In genomic region chr12:75489613-75490210, GRCh38 we compare ENCODE assay signal across 8 cellular contexts. TPM values are rescaled to one million over a fixed set of nuclear protein-coding genes. Genes with fewer than 3 reads are reported as not detected.
DNase-seq lines count a peak whose midpoint lies in the region; ATAC-seq and TF ChIP-seq lines count a peak whose summit lies in the region.

No MANE protein-coding gene starts in this region.

- no peaks in the 10 kb centered on the region for H3K9me3 Mint-ChIP-seq in activated CD8-positive, alpha-beta memory T cell treated with anti-CD3 and anti-CD28 coated beads, Interleukin-2, amount 10 ng/mL, durations not matched to agents 7 days and 5 days (ENCODE audit: low read depth)

- CTCF ChIA-PET in activated CD8-positive, alpha-beta memory T cell treated with anti-CD3 and anti-CD28 coated beads, Interleukin-2, amount 10 ng/mL, durations not matched to agents 7 days and 5 days (lab: Charles Lee): interaction anchor here (0.6 to 1.3 kb wide), 3 partner anchors 15 to 289 kb away, joined by 3 to 4 read pairs (median 3); no protein-coding TSS in a partner anchor

- ATAC-seq in activated CD8-positive, alpha-beta memory T cell treated with anti-CD3 and anti-CD28 coated beads, Interleukin-2, amount 10 ng/mL, durations not matched to agents 7 days and 5 days: peak; percentile 47
- ATAC-seq in HG03558 (IDR thresholded peaks at IDR 0.05; ENCODE audit: extremely low read depth, unreplicated experiment) (peak; percentile 67), GM21528 (IDR thresholded peaks at IDR 0.05; ENCODE audit: low FRiP score, unreplicated experiment) (no peak)

- TF ChIP-seq CTCF in BE2C (IDR thresholded peaks at IDR 0.05; ENCODE audit: low read depth, low read length): no peak

- peak overlapping the region; percentile 69 for H3K27ac Mint-ChIP-seq in activated CD8-positive, alpha-beta memory T cell treated with anti-CD3 and anti-CD28 coated beads, Interleukin-2, amount 10 ng/mL, durations not matched to agents 7 days and 5 days

- no peak for DNase-seq in activated CD8-positive, alpha-beta memory T cell treated with anti-CD3 and anti-CD28 coated beads, Interleukin-2, amount 10 ng/mL, durations not matched to agents 7 days and 5 days
- no peak for DNase-seq in activated CD8-positive, alpha-beta memory T cell treated with anti-CD3 and anti-CD28 coated beads for 24 hours
- DNase-seq in amniotic epithelial cell (ENCODE audit: low read depth) (peak; percentile 47), BE2C (no peak), NCI-H69 (lab: John Stamatoyannopoulos, UW) (no peak)
- peak; percentile 53 for DNase-seq in stimulated activated CD4-positive, alpha-beta T cell treated with anti-CD3 and anti-CD28 coated beads, Interleukin-4, amount 100 ng/mL, for 24 hours

- no peak overlapping the region for H3K4me3 ChIP-seq in BE2C (ENCODE audit: low read depth, low read length)

- peaks cover 40% of the 10 kb centered on the region for H3K36me3 Mint-ChIP-seq in activated CD8-positive, alpha-beta memory T cell treated with anti-CD3 and anti-CD28 coated beads, Interleukin-2, amount 10 ng/mL, durations not matched to agents 7 days and 5 days

- H3K4me1 Mint-ChIP-seq in activated CD8-positive, alpha-beta memory T cell treated with anti-CD3 and anti-CD28 coated beads, Interleukin-2, amount 10 ng/mL, durations not matched to agents 7 days and 5 days: peaks cover 50% of the 10 kb centered on the region

- H3K4me1 ChIP-seq in BE2C: no peaks in the 10 kb centered on the region; the same call in 1 of the 2 replicates

- no peak overlapping the region for H3K4me3 Mint-ChIP-seq in activated CD8-positive, alpha-beta memory T cell treated with anti-CD3 and anti-CD28 coated beads, Interleukin-2, amount 10 ng/mL, durations not matched to agents 7 days and 5 days

- no peaks in the 10 kb centered on the region for H3K27me3 Mint-ChIP-seq in activated CD8-positive, alpha-beta memory T cell treated with anti-CD3 and anti-CD28 coated beads, Interleukin-2, amount 10 ng/mL, durations not matched to agents 7 days and 5 days

- no peaks in the 10 kb centered on the region for H3K36me3 ChIP-seq in BE2C

- H3K27me3 ChIP-seq in BE2C: no peaks in the 10 kb centered on the region

- no peaks in the 10 kb centered on the region for H3K9me3 ChIP-seq in BE2C

RNA-seq across cellular contexts. Expression of gene GLIPR1, which starts 9.2 kb away (rescaled TPM):
- 10 to 100 TPM; 55.3 to 74.8 TPM for total RNA-seq in activated CD8-positive, alpha-beta memory T cell treated with anti-CD3 and anti-CD28 coated beads, Interleukin-2, amount 10 ng/mL, durations not matched to agents 7 days and 5 days
- 2.1 TPM for polyA plus RNA-seq in BE2C (2012; ENCODE audit: insufficient read depth, insufficient read length, low read depth)

RNA-seq across cellular contexts. Expression of gene KRR1, which starts 21.7 kb away (rescaled TPM):
- 10 to 100 TPM; 68.5 to 97.7 TPM for total RNA-seq in activated CD8-positive, alpha-beta memory T cell treated with anti-CD3 and anti-CD28 coated beads, Interleukin-2, amount 10 ng/mL, durations not matched to agents 7 days and 5 days
- polyA plus RNA-seq in BE2C (2012; ENCODE audit: insufficient read depth, insufficient read length, low read depth): 32.1 TPM

Comparison
In these comparisons a context has a peak if more than half of its experiments do, and no peak if none do; other contexts are left out.
1. DNase-seq: peak in amniotic epithelial cell (single experiment) and stimulated activated CD4-positive, alpha-beta T cell treated with anti-CD3 and anti-CD28 coated beads, Interleukin-4, amount 100 ng/mL, for 24 hours (single experiment); none in activated CD8-positive, alpha-beta memory T cell treated with anti-CD3 and anti-CD28 coated beads, Interleukin-2, amount 10 ng/mL, durations not matched to agents 7 days and 5 days (single experiment), activated CD8-positive, alpha-beta memory T cell treated with anti-CD3 and anti-CD28 coated beads for 24 hours (single experiment), BE2C (single experiment) and NCI-H69 (single experiment).